Comparison of ENCODE assay signal across 20 cellular contexts in genomic region chr4:3306465-3306864, GRCh38. TPM values are rescaled to one million over a fixed set of nuclear protein-coding genes. Genes with fewer than 3 reads are reported as not detected.
DNase-seq lines count a peak whose midpoint lies in the region; ATAC-seq lines count a peak whose summit lies in the region.
"Had no signal": no experiment of that assay in that cellular context is flagged by ENCODE, and none has a peak within 500 bp of the region (broad histone marks: within the 10 kb centered on the region; RNA-seq: fewer than 3 reads in every experiment).

No MANE protein-coding gene starts in this region.

- H3K4me3 Mint-ChIP-seq in stimulated activated naive B cell treated with anti-CD40 and anti-IgM and Interleukin-4, amounts not matched to agents 10 μg/mL and 1 μg/mL and 100 μg/mL, for 72 hours, result no peak overlapping the region
- H3K4me3 Mint-ChIP-seq: activated CD4-positive, alpha-beta memory T cell treated with anti-CD3 and anti-CD28 coated beads, Interleukin-2, amount 10 ng/mL, durations not matched to agents 7 days and 5 days; effector memory CD8-positive, alpha-beta T cell; GM23338; T-helper 1 cell treated with Interleukin-12 subunit alpha and Interleukin-12 subunit beta and Interleukin-4 antibody, amounts not matched to agents 30 μg/mL and 1 μg/mL, for 36 hours had no signal

- ATAC-seq in stimulated activated naive B cell treated with anti-CD40 and anti-IgM and Interleukin-4, amounts not matched to agents 10 μg/mL and 1 μg/mL and 100 μg/mL, for 72 hours (replicated peaks), result no peak
- no peak for ATAC-seq in HG03280 (IDR thresholded peaks at IDR 0.05; ENCODE audit: unreplicated experiment)
- no peak for ATAC-seq in HG03045 (IDR thresholded peaks at IDR 0.05; ENCODE audit: unreplicated experiment)
- ATAC-seq in HG02610 (IDR thresholded peaks at IDR 0.05; ENCODE audit: unreplicated experiment), result no peak
- ATAC-seq: effector memory CD8-positive, alpha-beta T cell; GM23338 had no signal

- no peak overlapping the region for H3K4me3 ChIP-seq in SJCRH30
- H3K4me3 ChIP-seq: A549, GM23338 had no signal

- H3K27me3 Mint-ChIP-seq in stimulated activated naive B cell treated with anti-CD40 and anti-IgM and Interleukin-4, amounts not matched to agents 10 μg/mL and 1 μg/mL and 100 μg/mL, for 72 hours, result peaks cover 5% of the 10 kb centered on the region in 2 donors

- H3K27ac ChIP-seq in SJCRH30, result peak overlapping the region; percentile 50

- DNase-seq in activated effector memory CD4-positive, alpha-beta T cell treated with anti-CD3 and anti-CD28 coated beads, Interleukin-2, amount 50 U/mL, for 16 hours, result peak; percentile 39
- no peak for DNase-seq in activated effector memory CD4-positive, alpha-beta T cell treated with Interleukin-2 at 50 U/mL for 16 hours
- no peak for DNase-seq in SJCRH30
- peak; percentile 38 for DNase-seq in islet precursor cell
- no peak for DNase-seq in stimulated activated naive B cell treated with anti-CD40 and anti-IgM and Interleukin-4, amounts not matched to agents 10 μg/mL and 1 μg/mL and 100 μg/mL, for 72 hours
- DNase-seq: activated CD4-positive, alpha-beta memory T cell treated with anti-CD3 and anti-CD28 coated beads, Interleukin-2, amount 10 ng/mL, durations not matched to agents 7 days and 5 days; activated T-cell treated with anti-CD3 and anti-CD28 coated beads, Interleukin-2, amount 50 U/mL, for 48 hours; CD4-positive, alpha-beta memory T cell; central memory CD4-positive, alpha-beta T cell; effector memory CD8-positive, alpha-beta T cell; NCI-H1092; NCI-H524; SHP77; trophoblast cell had no signal

- no peaks in the 10 kb centered on the region for H3K36me3 Mint-ChIP-seq in stimulated activated naive B cell treated with anti-CD40 and anti-IgM and Interleukin-4, amounts not matched to agents 10 μg/mL and 1 μg/mL and 100 μg/mL, for 72 hours

- no peaks in the 10 kb centered on the region for H3K9me3 Mint-ChIP-seq in stimulated activated naive B cell treated with anti-CD40 and anti-IgM and Interleukin-4, amounts not matched to agents 10 μg/mL and 1 μg/mL and 100 μg/mL, for 72 hours
- H3K9me3 Mint-ChIP-seq: activated CD4-positive, alpha-beta memory T cell treated with anti-CD3 and anti-CD28 coated beads, Interleukin-2, amount 10 ng/mL, durations not matched to agents 7 days and 5 days; effector memory CD8-positive, alpha-beta T cell; GM23338; T-helper 1 cell treated with Interleukin-12 subunit alpha and Interleukin-12 subunit beta and Interleukin-4 antibody, amounts not matched to agents 30 μg/mL and 1 μg/mL, for 36 hours had no signal

- H3K36me3 ChIP-seq in SJCRH30, result no peaks in the 10 kb centered on the region

- no peaks in the 10 kb centered on the region for H3K9me3 ChIP-seq in SJCRH30 (replicated peaks)
- H3K9me3 ChIP-seq: A549 had no signal

- H3K4me1 Mint-ChIP-seq in stimulated activated naive B cell treated with anti-CD40 and anti-IgM and Interleukin-4, amounts not matched to agents 10 μg/mL and 1 μg/mL and 100 μg/mL, for 72 hours, result peaks cover 34 to 39% of the 10 kb centered on the region in 2 donors

- H3K27me3 ChIP-seq in SJCRH30, result no peaks in the 10 kb centered on the region

- peaks cover 26% of the 10 kb centered on the region for H3K4me1 ChIP-seq in SJCRH30

- peak overlapping the region; percentile 43 for H3K27ac Mint-ChIP-seq in stimulated activated naive B cell treated with anti-CD40 and anti-IgM and Interleukin-4, amounts not matched to agents 10 μg/mL and 1 μg/mL and 100 μg/mL, for 72 hours
- H3K27ac Mint-ChIP-seq: effector memory CD8-positive, alpha-beta T cell; T-helper 1 cell treated with Interleukin-12 subunit alpha and Interleukin-12 subunit beta and Interleukin-4 antibody, amounts not matched to agents 30 μg/mL and 1 μg/mL, for 36 hours had no signal

RNA-seq across cellular contexts. Expression of gene RGS12, which starts 13.6 kb away (rescaled TPM):
- 26.3 and 34.0 TPM in 2 replicates for total RNA-seq in SJCRH30 (2014; rRNA removed; shearing (Covaris generic))

RNA-seq across cellular contexts. Expression of gene MSANTD1, which starts 57.5 kb away (rescaled TPM):
- 0.04 and 0.08 TPM in 2 replicates for total RNA-seq in SJCRH30 (2014; rRNA removed; shearing (Covaris generic))

Comparison
In these comparisons a context has a peak if more than half of its experiments do, and no peak if none do; other contexts are left out.
1. DNase-seq: peak in activated effector memory CD4-positive, alpha-beta T cell treated with anti-CD3 and anti-CD28 coated beads, Interleukin-2, amount 50 U/mL, for 16 hours (single experiment) and islet precursor cell (single experiment); none in activated effector memory CD4-positive, alpha-beta T cell treated with Interleukin-2 at 50 U/mL for 16 hours (single experiment), SJCRH30 (0 of 2) and stimulated activated naive B cell treated with anti-CD40 and anti-IgM and Interleukin-4, amounts not matched to agents 10 μg/mL and 1 μg/mL and 100 μg/mL, for 72 hours (single experiment).